ENCODE assay signal across 8 cellular contexts in genomic region chr6:30617565-30618269, GRCh38. TPM values are rescaled to one million over a fixed set of nuclear protein-coding genes. Genes with fewer than 3 reads are reported as not detected.
DNase-seq lines count a peak whose midpoint lies in the region; ATAC-seq, FAIRE-seq and TF ChIP-seq lines count a peak whose summit lies in the region.

Gene MRPS18B (plus strand): TSS chr6:30617840. CDS start chr6:30617866, 26 bp downstream.

- TF ChIP-seq CTCF in astrocyte (IDR thresholded peaks at IDR 0.05; ENCODE audit: insufficient read depth, low read depth, low read length) (no peak), hepatocyte (IDR thresholded peaks at IDR 0.05; ENCODE audit: poor library complexity) (no peak)

- H3K4me2 ChIP-seq in astrocyte (ENCODE audit: low read length) (peak within 1 kb of the TSS; percentile 99), hepatocyte (peak within 1 kb of the TSS; percentile 90)

- ATAC-seq in GM18502 (IDR thresholded peaks at IDR 0.05; ENCODE audit: poor library complexity, unreplicated experiment) (peak; percentile 76), HG02970 (IDR thresholded peaks at IDR 0.05; ENCODE audit: low FRiP score, unreplicated experiment) (peak; percentile 70)

- H3K27me3 ChIP-seq in astrocyte (ENCODE audit: insufficient read depth, low read length) (no peaks in the 10 kb centered on the region), hepatocyte (no peaks in the 10 kb centered on the region)

- H3K9me3 Mint-ChIP-seq in astrocyte (ENCODE audit: unreplicated experiment): peaks cover 3% of the 10 kb centered on the region

- WGBS in hepatocyte (ENCODE audit: low lambda C conversion rate, missing lambda C conversion rate): under 1% methylated on average over 34 of the region's 34 CpGs

- H3K27ac ChIP-seq in astrocyte (ENCODE audit: low read depth, low read length) (peak within 1 kb of the TSS; percentile 100), hepatocyte (peak within 1 kb of the TSS; percentile 98)

- H3K4me3 Mint-ChIP-seq in astrocyte (ENCODE audit: unreplicated experiment): peak within 1 kb of the TSS; percentile 99

- H3K36me3 ChIP-seq in astrocyte (ENCODE audit: insufficient read depth, low read length): peaks cover 14% of the 10 kb centered on the region
- H3K36me3 ChIP-seq in hepatocyte (replicated peaks; ENCODE audit: insufficient read depth, low read depth): peaks cover 6% of the 10 kb centered on the region

- H3K4me3 ChIP-seq in astrocyte (ENCODE audit: insufficient read depth, low read depth, low read length) (peak within 1 kb of the TSS; percentile 100), hepatocyte (peak within 1 kb of the TSS; percentile 81)

- H3K27me3 Mint-ChIP-seq in astrocyte (ENCODE audit: low read depth, unreplicated experiment): no peaks in the 10 kb centered on the region

- peaks cover 20% of the 10 kb centered on the region for H3K36me3 Mint-ChIP-seq in astrocyte (ENCODE audit: low read depth, unreplicated experiment)

- peaks cover 44% of the 10 kb centered on the region for H3K79me2 ChIP-seq in astrocyte (ENCODE audit: insufficient read depth, low read length)
- H3K79me2 ChIP-seq in hepatocyte: peaks cover 37% of the 10 kb centered on the region

- peaks cover 32% of the 10 kb centered on the region for H4K20me1 ChIP-seq in astrocyte (ENCODE audit: insufficient read depth, low read length)
- peaks cover 14% of the 10 kb centered on the region for H4K20me1 ChIP-seq in hepatocyte (ENCODE audit: insufficient read depth, poor library complexity, severe bottlenecking)

- H2AFZ ChIP-seq in astrocyte (ENCODE audit: low read depth, low read length): peak within 1 kb of the TSS; percentile 79
- peak within 1 kb of the TSS; percentile 24 for H2AFZ ChIP-seq in hepatocyte

- H3K4me1 ChIP-seq in astrocyte (ENCODE audit: insufficient read depth, low read length) (peaks cover 28% of the 10 kb centered on the region), hepatocyte (ENCODE audit: insufficient read depth) (peaks cover 18% of the 10 kb centered on the region)

- no peaks in the 10 kb centered on the region for H3K9me2 ChIP-seq in hepatocyte (replicated peaks; ENCODE audit: insufficient read depth)

- peaks cover 27% of the 10 kb centered on the region for H3K4me1 Mint-ChIP-seq in astrocyte (ENCODE audit: low read depth, unreplicated experiment)

- no peaks in the 10 kb centered on the region for H3K9me3 ChIP-seq in astrocyte (ENCODE audit: insufficient read depth, low read depth, low read length)
- no peaks in the 10 kb centered on the region for H3K9me3 ChIP-seq in hepatocyte (ENCODE audit: low read depth)

- peak within 1 kb of the TSS; percentile 100 for H3K27ac Mint-ChIP-seq in astrocyte (ENCODE audit: unreplicated experiment)

- DNase-seq in NCI-H1930 (lab: John Stamatoyannopoulos, UW) (peak; percentile 92 to 98), T-helper 22 cell (ENCODE audit: low read depth) (peak; percentile 99), astrocyte (ENCODE audit: low read depth) (peak; percentile 95), hepatocyte (ENCODE audit: low spot score) (peak; percentile 98), renal cortical epithelial cell (ENCODE audit: low read depth) (peak; percentile 96), cortex of kidney (lab: John Stamatoyannopoulos, UW) (no peak)

- peak within 1 kb of the TSS; percentile 100 for H3K9ac ChIP-seq in astrocyte (ENCODE audit: low read length)

- FAIRE-seq in astrocyte (lab: Jason Lieb, UNC): no peak

RNA-seq across cellular contexts. Expression of gene MRPS18B, which starts in this region (rescaled TPM):
- 28.0 and 29.3 TPM in 2 replicates for total RNA-seq in astrocyte
- total RNA-seq in hepatocyte: 38.7 and 40.1 TPM in 2 replicates
- polyA plus RNA-seq in hepatocyte: 59.4 and 60.9 TPM in 2 replicates
- 31.0 and 60.4 TPM in 2 replicates for total RNA-seq in renal cortical epithelial cell
